In genomic region chr9:75461188-75461587, GRCh38 we compare ENCODE assay signal across 19 cellular contexts.
"Had no signal": no experiment of that assay in that cellular context is flagged by ENCODE, and none has a peak within 500 bp of the region (broad histone marks: within the 10 kb centered on the region; RNA-seq: fewer than 3 reads in every experiment).

No MANE protein-coding gene starts in this region.

- H3K36me3 ChIP-seq: heart right ventricle, neutrophil, right atrium auricular region, suprapubic skin, thyroid gland had no signal

- DNase-seq: effector CD4-positive, alpha-beta T cell; endodermal cell; heart right ventricle; hypothalamus; islet precursor cell; mammary epithelial cell; naive thymus-derived CD4-positive, alpha-beta T cell; nephron progenitor cell; posterior cingulate gyrus; small intestine; stimulated activated CD4-positive, alpha-beta T cell treated with anti-CD3 and anti-CD28 coated beads, Interleukin-12 subunit alpha, Interleukin-12 subunit beta, amount 100 ng/mL, for 4 hours; stimulated activated naive CD4-positive, alpha-beta T cell treated with Interleukin-2 at 50 U/mL for 16 hours had no signal

- H3K9me3 ChIP-seq: heart right ventricle, neutrophil, right atrium auricular region, suprapubic skin, thyroid gland had no signal

- ATAC-seq: heart right ventricle; left lobe of liver; naive thymus-derived CD4-positive, alpha-beta T cell had no signal

- H3K36me3 Mint-ChIP-seq: naive thymus-derived CD4-positive, alpha-beta T cell; type B pancreatic cell had no signal

- H3K27ac Mint-ChIP-seq: endodermal cell; naive thymus-derived CD4-positive, alpha-beta T cell; nephron progenitor cell; type B pancreatic cell had no signal

- H3K9me3 Mint-ChIP-seq: nephron progenitor cell, type B pancreatic cell had no signal

- H3K4me3 ChIP-seq: coronary artery, heart right ventricle, right atrium auricular region, suprapubic skin, thyroid gland had no signal

- H3K4me3 Mint-ChIP-seq: endodermal cell; naive thymus-derived CD4-positive, alpha-beta T cell; nephron progenitor cell; type B pancreatic cell had no signal

- H3K27ac ChIP-seq: coronary artery, heart right ventricle, neutrophil, right atrium auricular region, suprapubic skin, thyroid gland had no signal

- H3K27me3 ChIP-seq: heart right ventricle, neutrophil, right atrium auricular region, suprapubic skin, thyroid gland had no signal

- H3K4me1 Mint-ChIP-seq: naive thymus-derived CD4-positive, alpha-beta T cell; nephron progenitor cell had no signal

- H3K4me1 ChIP-seq: right atrium auricular region, suprapubic skin had no signal
